In the genomic region with DNA sequence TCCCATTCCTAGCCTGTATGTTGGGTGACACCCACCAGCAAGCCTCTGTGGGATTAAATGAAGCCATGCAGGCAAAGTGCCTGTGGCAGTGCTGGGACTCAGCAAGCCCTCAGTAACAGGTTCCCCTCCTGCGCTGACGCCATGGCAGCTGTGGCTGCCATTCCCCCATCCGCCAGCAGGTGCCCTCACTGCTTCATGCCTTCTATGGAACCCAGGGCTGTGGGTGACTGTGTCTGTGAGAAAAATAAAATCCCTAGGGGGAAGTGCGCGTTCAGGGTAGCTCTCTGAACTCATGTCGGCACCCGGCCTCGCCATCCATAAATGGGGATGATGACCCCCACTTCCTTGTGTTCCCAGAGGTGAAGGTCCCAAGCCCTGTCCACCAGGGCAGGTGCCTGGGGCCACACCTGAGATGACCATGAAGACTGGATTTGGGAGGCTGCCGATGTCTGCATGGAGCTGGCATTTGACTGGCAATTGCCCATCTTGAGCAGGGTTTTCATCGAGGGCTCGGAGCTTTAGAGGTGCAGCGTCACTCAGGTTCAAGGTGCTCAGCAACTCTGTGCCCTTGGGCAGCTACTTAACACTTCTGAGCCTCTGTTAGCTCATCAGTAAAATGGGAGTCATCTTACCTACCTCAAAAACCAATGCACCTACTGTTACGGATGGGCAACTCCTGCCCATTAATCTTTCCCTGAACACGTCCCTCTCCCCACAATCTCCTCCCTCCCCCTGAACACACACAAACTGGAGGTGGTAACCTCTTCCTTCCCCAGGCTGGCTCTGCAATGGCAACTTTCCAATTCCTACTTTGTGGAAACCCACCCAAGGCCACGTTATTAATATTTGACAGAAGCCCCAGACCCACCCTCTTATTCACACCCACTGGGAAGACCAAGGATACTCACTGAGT, we compare ENCODE assay signal across 8 cellular contexts. TPM values are rescaled to one million over a fixed set of nuclear protein-coding genes. Genes with fewer than 3 reads are reported as not detected.
DNase-seq lines count a peak whose midpoint lies in the region; ATAC-seq and TF ChIP-seq lines count a peak whose summit lies in the region.

No MANE protein-coding gene starts in this region.

- no peaks in the 10 kb centered on the region for H3K9me2 ChIP-seq in OCI-LY1 (ENCODE audit: low read depth, low read length)

- H3K79me2 ChIP-seq in OCI-LY1 (ENCODE audit: insufficient read depth, low read length), result no peaks in the 10 kb centered on the region

- H3K4me3 ChIP-seq in HL-60 (replicated peaks; ENCODE audit: insufficient read depth, low read length) (no peak overlapping the region), OCI-LY1 (ENCODE audit: low read depth, low read length, poor library complexity, severe bottlenecking) (no peak overlapping the region), esophagus (ENCODE audit: low read depth in 1 of 2, low read length in 2 of 2) (peak overlapping the region; percentile 4 to 23), stomach smooth muscle (ENCODE audit: low read length in 2 of 2) (no peak overlapping the region)

- H3K27ac Mint-ChIP-seq in nephron, result peak overlapping the region; percentile 8 to 56 (median 45)

- no peak overlapping the region for H2AFZ ChIP-seq in OCI-LY1 (ENCODE audit: low read length)

- no peaks in the 10 kb centered on the region for H3F3A ChIP-seq in OCI-LY1 (ENCODE audit: insufficient read depth, low read length)

- H3K4me1 ChIP-seq in OCI-LY1 (ENCODE audit: insufficient read depth, low read length, severe bottlenecking), result no peaks in the 10 kb centered on the region
- H3K4me1 ChIP-seq in esophagus (ENCODE audit: control insufficient read depth in 2 of 2, insufficient read depth in 2 of 2, low read length in 1 of 2), result peaks cover 0 to 21% of the 10 kb centered on the region in 2 donors
- H3K4me1 ChIP-seq in stomach smooth muscle (ENCODE audit: control insufficient read depth, insufficient read depth, low read length), result peaks cover 23% of the 10 kb centered on the region

- H3K27ac ChIP-seq in HL-60 (replicated peaks) (no peak overlapping the region), OCI-LY1 (ENCODE audit: low read depth, low read length, poor library complexity, severe bottlenecking) (no peak overlapping the region), esophagus (ENCODE audit: low read depth in 2 of 2, low read length in 1 of 2) (peak overlapping the region; percentile 92 to 96), stomach smooth muscle (ENCODE audit: low read length) (peak overlapping the region; percentile 11)

- peaks cover 81% of the 10 kb centered on the region for H3K27me3 Mint-ChIP-seq in nephron (ENCODE audit: low read depth)

- DNase-seq in DMS153 (lab: John Stamatoyannopoulos, UW) (peak; percentile 52), HL-60 (ENCODE audit: low read depth in 1 of 2, low spot score in 1 of 2) (peak; percentile 45 to 76), activated T-cell treated with anti-CD3 and anti-CD28 coated beads for 1 hour (ENCODE audit: low read depth) (peak; percentile 81)

- peak; percentile 91 for ATAC-seq in GM21381 (IDR thresholded peaks at IDR 0.05; ENCODE audit: unreplicated experiment)

- H4K20me1 ChIP-seq in OCI-LY1 (ENCODE audit: insufficient read depth, low read length), result no peaks in the 10 kb centered on the region

- no peaks in the 10 kb centered on the region for H3K9me3 Mint-ChIP-seq in nephron

- H3K4me2 ChIP-seq in OCI-LY1 (ENCODE audit: low read length), result no peak overlapping the region

- H3K9ac ChIP-seq in OCI-LY1 (ENCODE audit: low read length), result no peak overlapping the region
- H3K9ac ChIP-seq in stomach smooth muscle (ENCODE audit: low read length in 2 of 2), result peak overlapping the region in 1 of 2 donors; percentile 13

- H3K9me3 ChIP-seq in OCI-LY1 (ENCODE audit: low read length), result no peaks in the 10 kb centered on the region
- H3K9me3 ChIP-seq in esophagus (ENCODE audit: control insufficient read depth in 2 of 2, insufficient read depth in 1 of 2, low read depth in 1 of 2, low read length in 1 of 2), result no peaks in the 10 kb centered on the region
- no peaks in the 10 kb centered on the region for H3K9me3 ChIP-seq in stomach smooth muscle (ENCODE audit: control insufficient read depth in 2 of 2, low read length in 2 of 2)

- no peak overlapping the region for H3K4me3 Mint-ChIP-seq in nephron

- peaks cover 46% of the 10 kb centered on the region for H3K4me1 Mint-ChIP-seq in nephron

- H3K36me3 Mint-ChIP-seq in nephron (ENCODE audit: low read depth), result peaks cover 3% of the 10 kb centered on the region

- H3K27me3 ChIP-seq in HL-60 (ENCODE audit: insufficient read depth, poor library complexity, severe bottlenecking) (peaks cover 32% of the 10 kb centered on the region), OCI-LY1 (ENCODE audit: insufficient read depth, low read length) (no peaks in the 10 kb centered on the region), esophagus (ENCODE audit: control insufficient read depth in 1 of 2, insufficient read depth in 2 of 2, low read length in 2 of 2) (no peaks in the 10 kb centered on the region), stomach smooth muscle (ENCODE audit: control insufficient read depth in 1 of 2, insufficient read depth in 2 of 2, low read length in 2 of 2) (peaks cover 26 to 45% of the 10 kb centered on the region in 2 donors)

- H3K36me3 ChIP-seq in OCI-LY1 (ENCODE audit: insufficient read depth, low read length), result no peaks in the 10 kb centered on the region
- peaks cover 0 to 2% of the 10 kb centered on the region in 2 donors for H3K36me3 ChIP-seq in esophagus (ENCODE audit: control insufficient read depth in 2 of 2, insufficient read depth in 2 of 2, low read length in 1 of 2)
- H3K36me3 ChIP-seq in stomach smooth muscle (ENCODE audit: control insufficient read depth in 2 of 2, insufficient read depth in 2 of 2, low read length in 2 of 2), result no peaks in the 10 kb centered on the region

- WGBS in esophagus, 2 donors, result 17 to 18% methylated on average over 15 of the region's 15 CpGs

- peak; percentile 97 for TF ChIP-seq CTCF in HL-60 (IDR thresholded peaks at IDR 0.05; ENCODE audit: insufficient read depth, low read length)
- TF ChIP-seq CTCF in OCI-LY1 (IDR thresholded peaks at IDR 0.05; ENCODE audit: low read length), result peak; percentile 89
- TF ChIP-seq CTCF in nephron (IDR thresholded peaks at IDR 0.05; ENCODE audit: unreplicated experiment in 3 of 3), result peak; percentile 94 to 97 (median 94)

RNA-seq across cellular contexts. Expression of a gene that starts 2.9 kb away (rescaled TPM):
- polyA plus RNA-seq in esophagus, result 1,000 to 10,000 TPM; 1,481 to 3,581 TPM

Comparison
In these comparisons a context has a peak if more than half of its experiments do, and no peak if none do; other contexts are left out.
1. H3K27ac ChIP-seq: peak in esophagus (2 of 2) and stomach smooth muscle (single experiment); none in HL-60 (single experiment) and OCI-LY1 (single experiment).
2. H3K4me3 ChIP-seq: peak in esophagus (2 of 2); none in HL-60 (single experiment), OCI-LY1 (single experiment) and stomach smooth muscle (0 of 2).
3. Peak in every context shown above with its lines, with median percentiles within 50 percentile points of each other: DNase-seq and CTCF ChIP-seq.